24 cellular contexts compared by ENCODE assay signal in the genomic region with DNA sequence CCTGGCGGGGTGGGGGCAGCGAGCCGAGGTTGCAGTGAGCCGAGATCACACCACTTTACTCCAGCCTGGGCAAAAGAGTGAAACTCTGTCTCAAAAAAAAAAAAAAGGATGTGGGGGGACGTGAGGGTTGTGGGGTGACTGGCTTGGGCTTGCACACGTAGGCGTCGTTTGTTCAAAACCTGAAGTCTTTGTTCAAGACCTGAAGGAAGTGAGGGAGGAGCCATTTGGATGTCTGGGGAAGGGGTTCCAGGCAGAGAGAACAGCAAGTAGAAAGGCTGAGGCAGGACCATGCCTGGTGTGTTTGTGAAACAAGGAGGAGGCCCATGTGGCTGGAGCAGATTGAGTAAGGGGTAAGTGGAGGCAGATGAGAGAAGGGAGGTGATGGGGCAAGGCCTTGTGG. TPM values are rescaled to one million over a fixed set of nuclear protein-coding genes. Genes with fewer than 3 reads are reported as not detected.
DNase-seq lines count a peak whose midpoint lies in the region; ATAC-seq and TF ChIP-seq lines count a peak whose summit lies in the region.
"Had no signal": no experiment of that assay in that cellular context is flagged by ENCODE, and none has a peak within 500 bp of the region (broad histone marks: within the 10 kb centered on the region; RNA-seq: fewer than 3 reads in every experiment).

No MANE protein-coding gene starts in this region.

- no peak for TF ChIP-seq CTCF in spleen (IDR thresholded peaks at IDR 0.05 in 8 of 11, conservative IDR thresholded peaks at IDR 0.05 in 3 of 11)

- H3K4me3 Mint-ChIP-seq in activated CD4-positive, alpha-beta T cell treated with anti-CD3 and anti-CD28 coated beads, Interleukin-2, amount 10 ng/mL, durations not matched to agents 24 days and 14 days = peak overlapping the region; percentile 84
- peak overlapping the region; percentile 37 to 86 (median 59) for H3K4me3 Mint-ChIP-seq in T-cell
- peak overlapping the region; percentile 80 for H3K4me3 Mint-ChIP-seq in activated naive CD8-positive, alpha-beta T cell treated with anti-CD3 and anti-CD28 coated beads for 36 hours
- H3K4me3 Mint-ChIP-seq: mesothelial cell of epicardium had no signal

- intact Hi-C loops in activated CD4-positive, alpha-beta T cell treated with anti-CD3 and anti-CD28 coated beads, Interleukin-2, amount 10 ng/mL, durations not matched to agents 24 days and 14 days (cut with micrococcal nuclease) = loop anchor here (1.0 to 2.0 kb wide), 2 partner anchors 28 to 51 kb away; a partner anchor contains a TSS
- intact Hi-C loops in spleen (cut with DNase I; ENCODE audit: low total_unique reads) = no loop called here

- CTCF ChIA-PET in T-cell (lab: Charles Lee) = interaction anchor here (0.7 to 1.4 kb wide), 3 partner anchors 17 to 21 kb away, joined by 3 to 4 read pairs (median 3); no protein-coding TSS in a partner anchor

- peaks cover 6% of the 10 kb centered on the region for H3K36me3 Mint-ChIP-seq in activated CD4-positive, alpha-beta T cell treated with anti-CD3 and anti-CD28 coated beads, Interleukin-2, amount 10 ng/mL, durations not matched to agents 24 days and 14 days (ENCODE audit: low read depth)
- peaks cover 1% of the 10 kb centered on the region for H3K36me3 Mint-ChIP-seq in T-cell
- no peaks in the 10 kb centered on the region for H3K36me3 Mint-ChIP-seq in activated naive CD8-positive, alpha-beta T cell treated with anti-CD3 and anti-CD28 coated beads for 36 hours

- peak overlapping the region; percentile 89 for H3K27ac Mint-ChIP-seq in activated CD4-positive, alpha-beta T cell treated with anti-CD3 and anti-CD28 coated beads, Interleukin-2, amount 10 ng/mL, durations not matched to agents 24 days and 14 days
- H3K27ac Mint-ChIP-seq in T-cell = peak overlapping the region; percentile 92 to 96
- peak overlapping the region; percentile 91 for H3K27ac Mint-ChIP-seq in activated naive CD8-positive, alpha-beta T cell treated with anti-CD3 and anti-CD28 coated beads for 36 hours
- H3K27ac Mint-ChIP-seq: mesothelial cell of epicardium had no signal

- H3K27me3 Mint-ChIP-seq in activated CD4-positive, alpha-beta T cell treated with anti-CD3 and anti-CD28 coated beads, Interleukin-2, amount 10 ng/mL, durations not matched to agents 24 days and 14 days = no peaks in the 10 kb centered on the region
- H3K27me3 Mint-ChIP-seq in T-cell = no peaks in the 10 kb centered on the region
- H3K27me3 Mint-ChIP-seq in activated naive CD8-positive, alpha-beta T cell treated with anti-CD3 and anti-CD28 coated beads for 36 hours = no peaks in the 10 kb centered on the region

- peak; percentile 81 for DNase-seq in activated CD4-positive, alpha-beta T cell treated with anti-CD3 and anti-CD28 coated beads, Interleukin-2, amount 10 ng/mL, durations not matched to agents 24 days and 14 days
- DNase-seq in activated CD4-positive, alpha-beta T cell treated with anti-CD3 and anti-CD28 coated beads, Interleukin-2, amount 50 U/mL, for 1 hour = no peak
- DNase-seq in T-cell = peak in 19 of 34 experiments; percentile 9 to 53 (median 31)
- DNase-seq in activated naive CD8-positive, alpha-beta T cell treated with anti-CD3 and anti-CD28 coated beads for 36 hours = peak; percentile 15
- DNase-seq in spleen = no peak
- DNase-seq in dermis blood vessel endothelial cell = no peak
- DNase-seq in NCI-H774 (lab: John Stamatoyannopoulos, UW) = no peak
- no peak for DNase-seq in DMS53 treated with DMSO at 0.1 percent for 48 hours (lab: John Stamatoyannopoulos, UW; ENCODE audit: unreplicated experiment)
- DNase-seq: activated gamma-delta T cell treated with Interleukin-2 at 50 U/mL for 16 hours, body of pancreas, Calu3, heart right ventricle, MV-4-11, NCI-H1930, NCI-H2227 treated with DMSO at 0.1 percent for 48 hours, NCI-H748 treated with DMSO at 0.1 percent for 48 hours, posterior cingulate gyrus, Right ventricle myocardium superior, sigmoid colon, upper lobe of left lung had no signal

- H3K27ac ChIP-seq in spleen = peak overlapping the region in 5 of 8 donors; percentile 31 to 62 (median 51)
- H3K27ac ChIP-seq: body of pancreas, heart right ventricle, KMS-11, sigmoid colon, upper lobe of left lung had no signal

- peaks cover 0 to 47% (median 15%) of the 10 kb centered on the region in 6 donors for H3K4me1 ChIP-seq in spleen
- H3K4me1 ChIP-seq: body of pancreas, sigmoid colon had no signal

- H3K4me1 Mint-ChIP-seq in activated CD4-positive, alpha-beta T cell treated with anti-CD3 and anti-CD28 coated beads, Interleukin-2, amount 10 ng/mL, durations not matched to agents 24 days and 14 days = peaks cover 69% of the 10 kb centered on the region
- peaks cover 78 to 88% (median 87%) of the 10 kb centered on the region in 3 donors for H3K4me1 Mint-ChIP-seq in T-cell
- H3K4me1 Mint-ChIP-seq in activated naive CD8-positive, alpha-beta T cell treated with anti-CD3 and anti-CD28 coated beads for 36 hours = peaks cover 63% of the 10 kb centered on the region
- H3K4me1 Mint-ChIP-seq: mesothelial cell of epicardium had no signal

- POLR2A ChIA-PET in T-cell (lab: Charles Lee) = interaction anchor here in 1 of 2 donors (0.6 kb wide), 1 partner anchor 14 kb away, joined by 4 read pairs; no protein-coding TSS in a partner anchor

- no peak for TF ChIP-seq POLR2A in spleen (IDR thresholded peaks at IDR 0.05)

- H3K36me3 ChIP-seq in spleen = no peaks in the 10 kb centered on the region
- H3K36me3 ChIP-seq: heart right ventricle, sigmoid colon, upper lobe of left lung had no signal

- no peaks in the 10 kb centered on the region for H3K9me3 Mint-ChIP-seq in activated CD4-positive, alpha-beta T cell treated with anti-CD3 and anti-CD28 coated beads, Interleukin-2, amount 10 ng/mL, durations not matched to agents 24 days and 14 days
- no peaks in the 10 kb centered on the region for H3K9me3 Mint-ChIP-seq in T-cell
- no peaks in the 10 kb centered on the region for H3K9me3 Mint-ChIP-seq in activated naive CD8-positive, alpha-beta T cell treated with anti-CD3 and anti-CD28 coated beads for 36 hours
- H3K9me3 Mint-ChIP-seq: mesothelial cell of epicardium had no signal

- ATAC-seq in T-cell (replicated peaks in 1 of 4) = peak; percentile 20 to 43 (median 30)
- ATAC-seq: body of pancreas, HCT116, left lobe of liver had no signal

- H3K9me3 ChIP-seq in spleen = no peaks in the 10 kb centered on the region
- H3K9me3 ChIP-seq: body of pancreas, heart right ventricle, sigmoid colon, upper lobe of left lung had no signal

- H3K27me3 ChIP-seq in spleen (replicated peaks in 1 of 7) = no peaks in the 10 kb centered on the region
- H3K27me3 ChIP-seq: body of pancreas, sigmoid colon, upper lobe of left lung had no signal

- no peak overlapping the region for H3K4me3 ChIP-seq in spleen
- H3K4me3 ChIP-seq: body of pancreas, heart right ventricle, sigmoid colon, upper lobe of left lung had no signal

- 58 to 68% (median 66%) methylated on average over 8 of the region's 8 CpGs for WGBS in spleen, 5 donors

RNA-seq across cellular contexts. Expression of a gene that starts 27.8 kb away (rescaled TPM):
- 87.9 and 93.0 TPM in 2 replicates for total RNA-seq in activated CD4-positive, alpha-beta T cell treated with anti-CD3 and anti-CD28 coated beads, Interleukin-2, amount 10 ng/mL, durations not matched to agents 24 days and 14 days
- 10 to 100 TPM; 49.4 to 92.6 (median 79.4) TPM for total RNA-seq in T-cell
- total RNA-seq in activated naive CD8-positive, alpha-beta T cell treated with anti-CD3 and anti-CD28 coated beads for 36 hours = 10 to 100 TPM; 85.5 to 90.9 TPM
- total RNA-seq in spleen = 10 to 100 TPM; 37.7 to 53.2 (median 46.8) TPM
- 10 to 100 TPM; 60.8 to 86.1 (median 77.7) TPM for polyA plus RNA-seq in spleen
- 99.4 and 127 TPM in 2 replicates for total RNA-seq in dermis blood vessel endothelial cell

RNA-seq across cellular contexts. Expression of a gene that starts 35.2 kb away (rescaled TPM):
- total RNA-seq in activated CD4-positive, alpha-beta T cell treated with anti-CD3 and anti-CD28 coated beads, Interleukin-2, amount 10 ng/mL, durations not matched to agents 24 days and 14 days = 355 and 359 TPM in 2 replicates
- total RNA-seq in T-cell (100 to 1,000 TPM; 205 to 228 (median 215) TPM), spleen (100 to 1,000 TPM; 180 to 286 (median 224) TPM), dermis blood vessel endothelial cell (116 and 361 TPM in 2 replicates)
- total RNA-seq in activated naive CD8-positive, alpha-beta T cell treated with anti-CD3 and anti-CD28 coated beads for 36 hours = 100 to 1,000 TPM; 344 to 347 TPM
- polyA plus RNA-seq in spleen = 100 to 1,000 TPM; 615 to 778 (median 743) TPM

RNA-seq across cellular contexts. Expression of a gene that starts 44.0 kb away (rescaled TPM):
- 19.4 and 23.3 TPM in 2 replicates for total RNA-seq in activated CD4-positive, alpha-beta T cell treated with anti-CD3 and anti-CD28 coated beads, Interleukin-2, amount 10 ng/mL, durations not matched to agents 24 days and 14 days
- total RNA-seq in T-cell = 10 to 100 TPM; 31.5 to 37.7 (median 35.0) TPM
- total RNA-seq in activated naive CD8-positive, alpha-beta T cell treated with anti-CD3 and anti-CD28 coated beads for 36 hours = 10 to 100 TPM; 26.4 to 30.5 TPM
- 10 to 100 TPM; 19.8 to 31.9 (median 22.9) TPM for total RNA-seq in spleen
- 10 to 100 TPM; 14.5 to 18.1 (median 16.0) TPM for polyA plus RNA-seq in spleen
- 15.1 and 16.1 TPM in 2 replicates for total RNA-seq in dermis blood vessel endothelial cell

Comparison
In these comparisons a context has a peak if more than half of its experiments do, and no peak if none do; other contexts are left out.
1. DNase-seq: peak in activated CD4-positive, alpha-beta T cell treated with anti-CD3 and anti-CD28 coated beads, Interleukin-2, amount 10 ng/mL, durations not matched to agents 24 days and 14 days (single experiment), T-cell (19 of 34) and activated naive CD8-positive, alpha-beta T cell treated with anti-CD3 and anti-CD28 coated beads for 36 hours (single experiment); none in activated CD4-positive, alpha-beta T cell treated with anti-CD3 and anti-CD28 coated beads, Interleukin-2, amount 50 U/mL, for 1 hour (single experiment), spleen (single experiment), dermis blood vessel endothelial cell (single experiment), NCI-H774 (single experiment) and DMS53 treated with DMSO at 0.1 percent for 48 hours (single experiment).
2. Peak in every context shown above with its lines, with median percentiles within 50 percentile points of each other: H3K27ac Mint-ChIP-seq and H3K4me3 Mint-ChIP-seq.